16 cellular contexts compared by ENCODE assay signal in the genomic region with DNA sequence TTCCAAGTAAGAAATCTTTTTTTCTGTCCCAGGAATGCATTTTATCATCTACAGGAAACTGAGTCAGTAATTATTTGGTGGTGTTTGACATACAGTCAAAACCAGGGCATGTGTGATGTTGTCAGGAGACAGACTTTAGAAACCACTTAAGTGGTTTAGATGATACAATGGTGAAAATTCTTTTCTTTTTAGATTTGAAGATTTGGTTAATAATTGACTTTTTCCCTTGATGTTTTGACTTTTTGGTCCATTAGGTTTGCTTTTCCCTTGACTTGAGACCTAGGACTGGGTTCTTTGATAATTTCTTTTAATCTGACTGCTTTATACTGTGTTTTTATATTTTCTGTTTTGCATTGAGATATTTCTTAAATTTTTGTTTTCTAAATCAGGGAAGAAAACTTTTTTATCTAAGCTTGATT.
"Had no signal": no experiment of that assay in that cellular context is flagged by ENCODE, and none has a peak within 500 bp of the region (broad histone marks: within the 10 kb centered on the region; RNA-seq: fewer than 3 reads in every experiment).

No MANE protein-coding gene starts in this region.

- H3K27me3 ChIP-seq: esophagus squamous epithelium, pancreas, stomach, tibial artery, uterus had no signal

- H3K4me1 ChIP-seq: esophagus squamous epithelium, foreskin keratinocyte, lower lobe of right lung, pancreas, stomach, tibial artery, uterus had no signal

- H3K36me3 ChIP-seq: esophagus squamous epithelium, lower lobe of right lung, pancreas, stomach, tibial artery, uterus had no signal

- H3K9me3 ChIP-seq: esophagus squamous epithelium, lower lobe of right lung, pancreas, stomach, tibial artery, uterus had no signal

- H3K4me3 ChIP-seq: esophagus squamous epithelium, lower lobe of right lung, pancreas, stomach, tibial artery, uterus had no signal

- H3K27ac ChIP-seq: esophagus squamous epithelium, foreskin keratinocyte, lower lobe of right lung, pancreas, stomach, tibial artery, uterus had no signal

- DNase-seq: activated CD4-positive, alpha-beta T cell treated with anti-CD3 and anti-CD28 coated beads for 1 hour; activated CD4-positive, alpha-beta T cell treated with anti-CD3 and anti-CD28 coated beads, Interleukin-2, amount 50 U/mL, for 48 hours; activated CD8-positive, alpha-beta memory T cell treated with anti-CD3 and anti-CD28 coated beads, Interleukin-2, amount 10 ng/mL, durations not matched to agents 7 days and 5 days; activated gamma-delta T cell treated with Interleukin-2 at 50 U/mL for 16 hours; activated T-cell treated with anti-CD3 and anti-CD28 coated beads, Interleukin-2, amount 50 U/mL, for 4 hours; esophagus squamous epithelium; foreskin keratinocyte; lower lobe of right lung; pancreas; retina; stimulated activated CD4-positive, alpha-beta T cell treated with anti-CD3 and anti-CD28 coated beads, Interleukin-15, amount 100 ng/mL, for 24 hours; stimulated activated CD4-positive, alpha-beta T cell treated with anti-CD3 and anti-CD28 coated beads, Interleukin-4, amount 100 ng/mL, for 24 hours; stomach; SW 1271; tibial artery; uterus had no signal

- ATAC-seq: activated CD8-positive, alpha-beta memory T cell treated with anti-CD3 and anti-CD28 coated beads, Interleukin-2, amount 10 ng/mL, durations not matched to agents 7 days and 5 days; activated T-cell treated with anti-CD3 and anti-CD28 coated beads, Interleukin-2, amount 50 U/mL, for 4 hours; foreskin keratinocyte; lower lobe of right lung; pancreas had no signal
